Comparison of ENCODE assay signal across 10 cellular contexts in genomic region chr1:222897527-222898190, GRCh38.
DNase-seq lines count a peak whose midpoint lies in the region; ATAC-seq and TF ChIP-seq lines count a peak whose summit lies in the region.
"Had no signal": no experiment of that assay in that cellular context is flagged by ENCODE, and none has a peak within 500 bp of the region (broad histone marks: within the 10 kb centered on the region; RNA-seq: fewer than 3 reads in every experiment).

No MANE protein-coding gene starts in this region.

- no peaks in the 10 kb centered on the region for H3K36me3 ChIP-seq in left lung
- H3K36me3 ChIP-seq in thyroid gland, result no peaks in the 10 kb centered on the region

- H3K4me1 Mint-ChIP-seq in activated naive CD4-positive, alpha-beta T cell treated with anti-CD3 and anti-CD28 coated beads, Interleukin-2, amount 50 U/mL, for 24 hours, result peaks cover 30% of the 10 kb centered on the region
- H3K4me1 Mint-ChIP-seq in activated naive CD8-positive, alpha-beta T cell treated with anti-CD3 and anti-CD28 coated beads for 36 hours, result peaks cover 32% of the 10 kb centered on the region

- no peak for ATAC-seq in activated naive CD4-positive, alpha-beta T cell treated with anti-CD3 and anti-CD28 coated beads, Interleukin-2, amount 50 U/mL, for 72 hours
- peak; percentile 74 for ATAC-seq in left lung
- ATAC-seq in HG03196 (IDR thresholded peaks at IDR 0.05; ENCODE audit: unreplicated experiment), result no peak

- H3K4me3 Mint-ChIP-seq in activated naive CD4-positive, alpha-beta T cell treated with anti-CD3 and anti-CD28 coated beads, Interleukin-2, amount 50 U/mL, for 24 hours, result peak overlapping the region; percentile 82
- peak overlapping the region; percentile 61 for H3K4me3 Mint-ChIP-seq in activated naive CD8-positive, alpha-beta T cell treated with anti-CD3 and anti-CD28 coated beads for 36 hours

- H3K4me3 ChIP-seq in left lung, result no peak overlapping the region
- H3K4me3 ChIP-seq in thyroid gland (replicated peaks in 1 of 3), result peak overlapping the region in 1 of 3 donors; percentile 24

- H3K27ac Mint-ChIP-seq in activated naive CD4-positive, alpha-beta T cell treated with anti-CD3 and anti-CD28 coated beads, Interleukin-2, amount 50 U/mL, for 24 hours, result peak overlapping the region; percentile 98
- peak overlapping the region in 1 of 2 donors; percentile 61 for H3K27ac Mint-ChIP-seq in activated naive CD4-positive, alpha-beta T cell treated with anti-CD3 and anti-CD28 coated beads, Interleukin-2, amount 50 U/mL, for 72 hours
- peak overlapping the region; percentile 91 for H3K27ac Mint-ChIP-seq in activated naive CD8-positive, alpha-beta T cell treated with anti-CD3 and anti-CD28 coated beads for 36 hours

- no peaks in the 10 kb centered on the region for H3K9me3 ChIP-seq in left lung
- no peaks in the 10 kb centered on the region for H3K9me3 ChIP-seq in thyroid gland

- no peak for TF ChIP-seq POLR2A in thyroid gland (IDR thresholded peaks at IDR 0.05)

- intact Hi-C loops in left lung (cut with DNase I), result no loop called here
- intact Hi-C loops in thyroid gland (cut with DNase I), result no loop called here

- TF ChIP-seq CTCF in left lung (IDR thresholded peaks at IDR 0.05) (no peak), thyroid gland (IDR thresholded peaks at IDR 0.05) (no peak)

- no peaks in the 10 kb centered on the region for H3K27me3 Mint-ChIP-seq in activated naive CD4-positive, alpha-beta T cell treated with anti-CD3 and anti-CD28 coated beads, Interleukin-2, amount 50 U/mL, for 24 hours
- no peaks in the 10 kb centered on the region for H3K27me3 Mint-ChIP-seq in activated naive CD8-positive, alpha-beta T cell treated with anti-CD3 and anti-CD28 coated beads for 36 hours

- WGBS in thyroid gland, 2 donors, result 47 to 54% methylated on average over 4 of the region's 4 CpGs

- peak overlapping the region; percentile 19 to 21 for H3K27ac ChIP-seq in left lung
- H3K27ac ChIP-seq in thyroid gland, result peak overlapping the region in 2 of 3 donors; percentile 37 to 67

- DNase-seq in activated naive CD4-positive, alpha-beta T cell treated with anti-CD3 and anti-CD28 coated beads, Interleukin-2, amount 50 U/mL, for 72 hours (ENCODE audit: low spot score in 2 of 2), result no peak
- no peak for DNase-seq in activated naive CD8-positive, alpha-beta T cell treated with anti-CD3 and anti-CD28 coated beads for 36 hours
- DNase-seq in left lung (no peak), thyroid gland (no peak), OCI-M2 (lab: John Stamatoyannopoulos, UW; ENCODE audit: unreplicated experiment) (no peak), NOMO-1 treated with dmso at 0.1 percent for 144 hours (lab: John Stamatoyannopoulos, UW; ENCODE audit: unreplicated experiment) (no peak)
- DNase-seq: NCI-H1930; stimulated activated CD4-positive, alpha-beta T cell treated with anti-CD3 and anti-CD28 coated beads, Interleukin-4, amount 100 ng/mL, for 24 hours had no signal

- H3K4me1 ChIP-seq in left lung (peaks cover 0 to 5% of the 10 kb centered on the region in 2 donors), thyroid gland (no peaks in the 10 kb centered on the region)

- H3K27me3 ChIP-seq in left lung (no peaks in the 10 kb centered on the region), thyroid gland (no peaks in the 10 kb centered on the region)

- peaks cover 8% of the 10 kb centered on the region for H3K36me3 Mint-ChIP-seq in activated naive CD4-positive, alpha-beta T cell treated with anti-CD3 and anti-CD28 coated beads, Interleukin-2, amount 50 U/mL, for 24 hours
- H3K36me3 Mint-ChIP-seq in activated naive CD4-positive, alpha-beta T cell treated with anti-CD3 and anti-CD28 coated beads, Interleukin-2, amount 50 U/mL, for 72 hours, result no peaks in the 10 kb centered on the region
- peaks cover 36% of the 10 kb centered on the region for H3K36me3 Mint-ChIP-seq in activated naive CD8-positive, alpha-beta T cell treated with anti-CD3 and anti-CD28 coated beads for 36 hours

- peaks cover 8% of the 10 kb centered on the region for H3K9me3 Mint-ChIP-seq in activated naive CD4-positive, alpha-beta T cell treated with anti-CD3 and anti-CD28 coated beads, Interleukin-2, amount 50 U/mL, for 24 hours
- H3K9me3 Mint-ChIP-seq in activated naive CD4-positive, alpha-beta T cell treated with anti-CD3 and anti-CD28 coated beads, Interleukin-2, amount 50 U/mL, for 72 hours, result peaks cover 0 to 5% of the 10 kb centered on the region in 2 donors
- peaks cover 2% of the 10 kb centered on the region for H3K9me3 Mint-ChIP-seq in activated naive CD8-positive, alpha-beta T cell treated with anti-CD3 and anti-CD28 coated beads for 36 hours
